Comparison of ENCODE assay signal across 34 cellular contexts in genomic region chr18:6679201-6679600, GRCh38. TPM values are rescaled to one million over a fixed set of nuclear protein-coding genes. Genes with fewer than 3 reads are reported as not detected.
"Had no signal": no experiment of that assay in that cellular context is flagged by ENCODE, and none has a peak within 500 bp of the region (broad histone marks: within the 10 kb centered on the region; RNA-seq: fewer than 3 reads in every experiment).

No MANE protein-coding gene starts in this region.

- H3K4me1 Mint-ChIP-seq: activated B cell treated with CpG ODN at 0.5 μM for 24 hours; activated CD4-positive, alpha-beta T cell treated with anti-CD3 and anti-CD28 coated beads, Interleukin-2, amount 10 ng/mL, durations not matched to agents 24 days and 14 days; activated naive CD4-positive, alpha-beta T cell treated with anti-CD3 and anti-CD28 coated beads, Interleukin-2, amount 10 ng/mL, durations not matched to agents 7 days and 5 days; activated naive CD4-positive, alpha-beta T cell treated with anti-CD3 and anti-CD28 coated beads, Interleukin-2, amount 50 U/mL, for 24 hours; activated naive CD8-positive, alpha-beta T cell treated with anti-CD3 and anti-CD28 coated beads, Interleukin-2, amount 10 ng/mL, durations not matched to agents 7 days and 5 days; activated naive CD8-positive, alpha-beta T cell treated with anti-CD3 and anti-CD28 coated beads, Interleukin-2, amount 50 U/mL, for 24 hours; activated T-helper 17 cell treated with anti-CD3 and anti-CD28 coated beads, Interleukin-2, amount 50 U/mL, for 72 hours; central memory CD8-positive, alpha-beta T cell had no signal

- H3K27ac Mint-ChIP-seq: activated B cell treated with CpG ODN at 0.5 μM for 24 hours; activated CD4-positive, alpha-beta memory T cell treated with anti-CD3 and anti-CD28 coated beads for 36 hours; activated CD4-positive, alpha-beta T cell treated with anti-CD3 and anti-CD28 coated beads, Interleukin-2, amount 10 ng/mL, durations not matched to agents 24 days and 14 days; activated CD8-positive, alpha-beta T cell treated with anti-CD3 and anti-CD28 coated beads for 36 hours; activated naive CD4-positive, alpha-beta T cell treated with anti-CD3 and anti-CD28 coated beads, Interleukin-2, amount 10 ng/mL, durations not matched to agents 7 days and 5 days; activated naive CD4-positive, alpha-beta T cell treated with anti-CD3 and anti-CD28 coated beads, Interleukin-2, amount 50 U/mL, for 24 hours; activated naive CD8-positive, alpha-beta T cell; activated naive CD8-positive, alpha-beta T cell treated with anti-CD3 and anti-CD28 coated beads, Interleukin-2, amount 10 ng/mL, durations not matched to agents 7 days and 5 days; activated naive CD8-positive, alpha-beta T cell treated with anti-CD3 and anti-CD28 coated beads, Interleukin-2, amount 50 U/mL, for 24 hours; activated T-cell treated with anti-CD3 and anti-CD28 coated beads, Interleukin-2, amount 50 U/mL, for 72 hours; activated T-helper 1 cell treated with anti-CD3 and anti-CD28 coated beads, Interleukin-12 subunit alpha, Interleukin-12 subunit beta, Interleukin-2, Interleukin-4 antibody, amounts not matched to agents 30 ng/mL and 10 ng/mL and 1 ng/mL, durations not matched to agents 14 hours and 24 hours and 36 hours; activated T-helper 17 cell treated with anti-CD3 and anti-CD28 coated beads, Interleukin-2, amount 50 U/mL, for 72 hours; T-helper 1 cell treated with Interleukin-12 subunit alpha and Interleukin-12 subunit beta and Interleukin-4 antibody, amounts not matched to agents 30 μg/mL and 1 μg/mL, for 36 hours; T-helper 2 cell treated with Interferon-gamma antibody and Interleukin-4, amounts not matched to agents 5 μg/mL and 100 μg/mL, for 36 hours had no signal

- H3K9me3 Mint-ChIP-seq: activated B cell treated with CpG ODN at 0.5 μM for 24 hours; activated CD4-positive, alpha-beta T cell treated with anti-CD3 and anti-CD28 coated beads, Interleukin-2, amount 10 ng/mL, durations not matched to agents 24 days and 14 days; activated naive CD4-positive, alpha-beta T cell treated with anti-CD3 and anti-CD28 coated beads, Interleukin-2, amount 50 U/mL, for 24 hours; activated naive CD8-positive, alpha-beta T cell treated with anti-CD3 and anti-CD28 coated beads, Interleukin-2, amount 10 ng/mL, durations not matched to agents 7 days and 5 days; activated T-helper 1 cell treated with anti-CD3 and anti-CD28 coated beads, Interleukin-12 subunit alpha, Interleukin-12 subunit beta, Interleukin-2, Interleukin-4 antibody, amounts not matched to agents 30 ng/mL and 10 ng/mL and 1 ng/mL, durations not matched to agents 14 hours and 24 hours and 36 hours; T-helper 1 cell treated with Interleukin-12 subunit alpha and Interleukin-12 subunit beta and Interleukin-4 antibody, amounts not matched to agents 30 μg/mL and 1 μg/mL, for 36 hours had no signal

- H3K27me3 Mint-ChIP-seq: activated B cell treated with CpG ODN at 0.5 μM for 24 hours; activated CD4-positive, alpha-beta memory T cell treated with anti-CD3 and anti-CD28 coated beads for 36 hours; activated CD4-positive, alpha-beta T cell treated with anti-CD3 and anti-CD28 coated beads, Interleukin-2, amount 10 ng/mL, durations not matched to agents 24 days and 14 days; activated CD8-positive, alpha-beta T cell treated with anti-CD3 and anti-CD28 coated beads for 36 hours; activated naive CD4-positive, alpha-beta T cell treated with anti-CD3 and anti-CD28 coated beads, Interleukin-2, amount 10 ng/mL, durations not matched to agents 7 days and 5 days; activated naive CD4-positive, alpha-beta T cell treated with anti-CD3 and anti-CD28 coated beads, Interleukin-2, amount 50 U/mL, for 24 hours; activated naive CD8-positive, alpha-beta T cell; activated naive CD8-positive, alpha-beta T cell treated with anti-CD3 and anti-CD28 coated beads, Interleukin-2, amount 10 ng/mL, durations not matched to agents 7 days and 5 days; activated naive CD8-positive, alpha-beta T cell treated with anti-CD3 and anti-CD28 coated beads, Interleukin-2, amount 50 U/mL, for 24 hours; activated T-helper 17 cell treated with anti-CD3 and anti-CD28 coated beads, Interleukin-2, amount 50 U/mL, for 72 hours; central memory CD8-positive, alpha-beta T cell had no signal

- ATAC-seq: activated CD8-positive, alpha-beta T cell treated with anti-CD3 and anti-CD28 coated beads for 36 hours; activated naive CD8-positive, alpha-beta T cell treated with anti-CD3 and anti-CD28 coated beads, Interleukin-2, amount 50 U/mL, for 24 hours; activated T-cell treated with anti-CD3 and anti-CD28 coated beads, Interleukin-2, amount 50 U/mL, for 4 hours; activated T-cell treated with anti-CD3 and anti-CD28 coated beads, Interleukin-2, amount 50 U/mL, for 72 hours; activated T-helper 17 cell treated with anti-CD3 and anti-CD28 coated beads, Interleukin-2, amount 50 U/mL, for 72 hours had no signal

- H3K36me3 Mint-ChIP-seq: activated CD4-positive, alpha-beta memory T cell treated with anti-CD3 and anti-CD28 coated beads for 36 hours; activated naive CD4-positive, alpha-beta T cell treated with anti-CD3 and anti-CD28 coated beads, Interleukin-2, amount 10 ng/mL, durations not matched to agents 7 days and 5 days; activated naive CD4-positive, alpha-beta T cell treated with anti-CD3 and anti-CD28 coated beads, Interleukin-2, amount 50 U/mL, for 24 hours; activated naive CD8-positive, alpha-beta T cell; activated naive CD8-positive, alpha-beta T cell treated with anti-CD3 and anti-CD28 coated beads, Interleukin-2, amount 10 ng/mL, durations not matched to agents 7 days and 5 days; brain had no signal

- H3K4me3 Mint-ChIP-seq: activated B cell treated with CpG ODN at 0.5 μM for 24 hours; activated CD4-positive, alpha-beta memory T cell treated with anti-CD3 and anti-CD28 coated beads for 36 hours; activated CD4-positive, alpha-beta T cell treated with anti-CD3 and anti-CD28 coated beads, Interleukin-2, amount 10 ng/mL, durations not matched to agents 24 days and 14 days; activated CD8-positive, alpha-beta T cell treated with anti-CD3 and anti-CD28 coated beads for 36 hours; activated naive CD4-positive, alpha-beta T cell treated with anti-CD3 and anti-CD28 coated beads, Interleukin-2, amount 10 ng/mL, durations not matched to agents 7 days and 5 days; activated naive CD4-positive, alpha-beta T cell treated with anti-CD3 and anti-CD28 coated beads, Interleukin-2, amount 50 U/mL, for 24 hours; activated naive CD8-positive, alpha-beta T cell; activated naive CD8-positive, alpha-beta T cell treated with anti-CD3 and anti-CD28 coated beads, Interleukin-2, amount 10 ng/mL, durations not matched to agents 7 days and 5 days; activated naive CD8-positive, alpha-beta T cell treated with anti-CD3 and anti-CD28 coated beads, Interleukin-2, amount 50 U/mL, for 24 hours; activated T-cell treated with anti-CD3 and anti-CD28 coated beads, Interleukin-2, amount 50 U/mL, for 4 hours; activated T-cell treated with anti-CD3 and anti-CD28 coated beads, Interleukin-2, amount 50 U/mL, for 72 hours; activated T-helper 1 cell treated with anti-CD3 and anti-CD28 coated beads, Interleukin-12 subunit alpha, Interleukin-12 subunit beta, Interleukin-2, Interleukin-4 antibody, amounts not matched to agents 30 ng/mL and 10 ng/mL and 1 ng/mL, durations not matched to agents 14 hours and 24 hours and 36 hours; activated T-helper 17 cell treated with anti-CD3 and anti-CD28 coated beads, Interleukin-2, amount 50 U/mL, for 72 hours; brain; central memory CD8-positive, alpha-beta T cell; T-helper 1 cell treated with Interleukin-12 subunit alpha and Interleukin-12 subunit beta and Interleukin-4 antibody, amounts not matched to agents 30 μg/mL and 1 μg/mL, for 36 hours; T-helper 2 cell treated with Interferon-gamma antibody and Interleukin-4, amounts not matched to agents 5 μg/mL and 100 μg/mL, for 36 hours had no signal

- DNase-seq: activated B cell treated with CpG ODN at 0.5 μM for 24 hours; activated CD4-positive, alpha-beta memory T cell treated with anti-CD3 and anti-CD28 coated beads for 36 hours; activated CD4-positive, alpha-beta T cell treated with anti-CD3 and anti-CD28 coated beads for 4 hours; activated CD4-positive, alpha-beta T cell treated with anti-CD3 and anti-CD28 coated beads, Interleukin-2, amount 10 ng/mL, durations not matched to agents 24 days and 14 days; activated CD4-positive, alpha-beta T cell treated with anti-CD3 and anti-CD28 coated beads, Interleukin-2, amount 50 U/mL, for 1 hour; activated CD4-positive, alpha-beta T cell treated with anti-CD3 and anti-CD28 coated beads, Interleukin-2, amount 50 U/mL, for 4 hours; activated CD4-positive, CD25-positive, alpha-beta regulatory T cell treated with anti-CD3 and anti-CD28 coated beads, Interleukin-2, amount 50 U/mL, for 72 hours; activated CD8-positive, alpha-beta memory T cell treated with anti-CD3 and anti-CD28 coated beads, Interleukin-2, amount 50 U/mL, for 4 hours; activated CD8-positive, alpha-beta T cell treated with anti-CD3 and anti-CD28 coated beads for 36 hours; activated effector memory CD4-positive, alpha-beta T cell treated with anti-CD3 and anti-CD28 coated beads, Interleukin-2, amount 50 U/mL, for 16 hours; activated naive CD4-positive, alpha-beta T cell treated with anti-CD3 and anti-CD28 coated beads, Interleukin-2, amount 10 ng/mL, durations not matched to agents 7 days and 5 days; activated naive CD4-positive, alpha-beta T cell treated with Interleukin-2 at 50 U/mL for 16 hours; activated naive CD8-positive, alpha-beta T cell treated with anti-CD3 and anti-CD28 coated beads, Interleukin-2, amount 10 ng/mL, durations not matched to agents 7 days and 5 days; activated naive CD8-positive, alpha-beta T cell treated with anti-CD3 and anti-CD28 coated beads, Interleukin-2, amount 50 U/mL, for 24 hours; activated T-cell treated with anti-CD3 and anti-CD28 coated beads for 4 hours; activated T-cell treated with anti-CD3 and anti-CD28 coated beads, Interleukin-2, amount 50 U/mL, for 1 hour; activated T-cell treated with anti-CD3 and anti-CD28 coated beads, Interleukin-2, amount 50 U/mL, for 4 hours; activated T-cell treated with anti-CD3 and anti-CD28 coated beads, Interleukin-2, amount 50 U/mL, for 72 hours; amygdala; anterior cingulate cortex; caudate nucleus; cerebellar nuclear complex; T-helper 1 cell; T-helper 2 cell; T-helper 9 cell had no signal

RNA-seq across cellular contexts. Expression of gene ARHGAP28, which starts 50.3 kb away (rescaled TPM):
- total RNA-seq: activated B cell treated with CpG ODN at 0.5 μM for 24 hours; activated CD4-positive, alpha-beta memory T cell treated with anti-CD3 and anti-CD28 coated beads for 36 hours; activated CD4-positive, alpha-beta T cell treated with anti-CD3 and anti-CD28 coated beads, Interleukin-2, amount 10 ng/mL, durations not matched to agents 24 days and 14 days; activated CD8-positive, alpha-beta memory T cell treated with anti-CD3 and anti-CD28 coated beads for 36 hours; activated CD8-positive, alpha-beta T cell treated with anti-CD3 and anti-CD28 coated beads for 36 hours; activated naive CD8-positive, alpha-beta T cell treated with anti-CD3 and anti-CD28 coated beads, Interleukin-2, amount 10 ng/mL, durations not matched to agents 7 days and 5 days; activated T-cell treated with anti-CD3 and anti-CD28 coated beads, Interleukin-2, amount 50 U/mL, for 4 hours; activated T-cell treated with anti-CD3 and anti-CD28 coated beads, Interleukin-2, amount 50 U/mL, for 72 hours; activated T-helper 1 cell treated with anti-CD3 and anti-CD28 coated beads, Interleukin-12 subunit alpha, Interleukin-12 subunit beta, Interleukin-2, Interleukin-4 antibody, amounts not matched to agents 30 ng/mL and 10 ng/mL and 1 ng/mL, durations not matched to agents 14 hours and 24 hours and 36 hours; activated T-helper 17 cell treated with anti-CD3 and anti-CD28 coated beads, Interleukin-2, amount 50 U/mL, for 72 hours had no signal
